ENCODE assay signal across 19 cellular contexts in the genomic region with DNA sequence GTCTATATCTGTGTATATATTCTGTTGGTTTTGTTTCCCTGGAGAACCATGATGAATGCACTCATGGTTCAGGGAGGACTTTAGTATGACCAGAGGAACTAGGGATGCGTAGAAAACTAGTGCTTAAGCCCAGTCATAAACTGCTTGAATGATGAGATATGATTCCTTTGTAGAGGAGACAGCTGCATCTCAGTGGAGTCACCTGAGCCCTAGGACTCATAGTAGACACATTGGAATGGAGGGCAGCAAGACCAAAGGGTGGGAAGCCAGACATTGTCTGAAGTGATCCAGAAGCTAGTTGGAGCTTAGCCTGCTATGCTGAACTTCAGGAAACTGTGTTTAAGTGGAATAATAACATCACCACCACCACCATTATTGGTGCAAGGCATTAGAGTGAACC.
"Had no signal": no experiment of that assay in that cellular context is flagged by ENCODE, and none has a peak within 500 bp of the region (broad histone marks: within the 10 kb centered on the region; RNA-seq: fewer than 3 reads in every experiment).

No MANE protein-coding gene starts in this region.

- H3K4me3 Mint-ChIP-seq: activated CD4-positive, alpha-beta T cell treated with anti-CD3 and anti-CD28 coated beads, Interleukin-2, amount 10 ng/mL, durations not matched to agents 24 days and 14 days; activated CD8-positive, alpha-beta T cell treated with anti-CD3 and anti-CD28 coated beads, Interleukin-2, amount 10 ng/mL, durations not matched to agents 7 days and 5 days; activated T-cell treated with anti-CD3 and anti-CD28 coated beads, Interleukin-2, amount 50 U/mL, for 72 hours; central memory CD8-positive, alpha-beta T cell; neural progenitor cell; stimulated activated effector memory CD8-positive, alpha-beta T cell treated with anti-CD3 and anti-CD28 coated beads, Interleukin-12 subunit alpha, Interleukin-12 subunit beta, amount 100 ng/mL, for 72 hours; T-helper 1 cell treated with Interleukin-12 subunit alpha and Interleukin-12 subunit beta and Interleukin-4 antibody, amounts not matched to agents 30 μg/mL and 1 μg/mL, for 36 hours had no signal

- H3K9me3 Mint-ChIP-seq: activated naive CD4-positive, alpha-beta T cell treated with anti-CD3 and anti-CD28 coated beads, Interleukin-2, amount 50 U/mL, for 72 hours; activated T-cell treated with anti-CD3 and anti-CD28 coated beads, Interleukin-2, amount 50 U/mL, for 72 hours; central memory CD8-positive, alpha-beta T cell; neural progenitor cell; stimulated activated effector memory CD8-positive, alpha-beta T cell treated with anti-CD3 and anti-CD28 coated beads, Interleukin-12 subunit alpha, Interleukin-12 subunit beta, amount 100 ng/mL, for 72 hours; T-helper 1 cell treated with Interleukin-12 subunit alpha and Interleukin-12 subunit beta and Interleukin-4 antibody, amounts not matched to agents 30 μg/mL and 1 μg/mL, for 36 hours had no signal

- H3K9me3 ChIP-seq: body of pancreas, sigmoid colon, tibial artery had no signal

- H3K4me1 Mint-ChIP-seq: activated CD4-positive, alpha-beta T cell treated with anti-CD3 and anti-CD28 coated beads, Interleukin-2, amount 10 ng/mL, durations not matched to agents 24 days and 14 days; central memory CD8-positive, alpha-beta T cell; stimulated activated effector memory CD8-positive, alpha-beta T cell treated with anti-CD3 and anti-CD28 coated beads, Interleukin-12 subunit alpha, Interleukin-12 subunit beta, amount 100 ng/mL, for 72 hours had no signal

- H3K27ac ChIP-seq: body of pancreas, foreskin keratinocyte, neural progenitor cell had no signal

- H3K36me3 Mint-ChIP-seq: activated naive CD4-positive, alpha-beta T cell treated with anti-CD3 and anti-CD28 coated beads, Interleukin-2, amount 50 U/mL, for 72 hours; stimulated activated effector memory CD8-positive, alpha-beta T cell treated with anti-CD3 and anti-CD28 coated beads, Interleukin-12 subunit alpha, Interleukin-12 subunit beta, amount 100 ng/mL, for 72 hours had no signal

- H3K36me3 ChIP-seq: neural progenitor cell, sigmoid colon, tibial artery had no signal

- H3K4me1 ChIP-seq: foreskin keratinocyte had no signal

- H3K4me2 ChIP-seq: neural progenitor cell had no signal

- H3K4me3 ChIP-seq: body of pancreas, coronary artery, neural progenitor cell, sigmoid colon, tibial artery had no signal

- DNase-seq: activated CD4-positive, alpha-beta T cell treated with anti-CD3 and anti-CD28 coated beads, Interleukin-2, amount 10 ng/mL, durations not matched to agents 24 days and 14 days; activated CD8-positive, alpha-beta memory T cell treated with anti-CD3 and anti-CD28 coated beads, Interleukin-2, amount 50 U/mL, for 4 hours; activated CD8-positive, alpha-beta T cell treated with anti-CD3 and anti-CD28 coated beads, Interleukin-2, amount 10 ng/mL, durations not matched to agents 7 days and 5 days; activated gamma-delta T cell; activated T-cell treated with anti-CD3 and anti-CD28 coated beads, Interleukin-2, amount 50 U/mL, for 72 hours; amygdala; body of pancreas; foreskin keratinocyte; head of caudate nucleus; left colon; mesendoderm; sigmoid colon; tibial artery had no signal

- H3K27me3 ChIP-seq: body of pancreas, neural progenitor cell, sigmoid colon, tibial artery had no signal

- ATAC-seq: activated CD8-positive, alpha-beta T cell treated with anti-CD3 and anti-CD28 coated beads, Interleukin-2, amount 10 ng/mL, durations not matched to agents 7 days and 5 days; activated naive CD4-positive, alpha-beta T cell treated with anti-CD3 and anti-CD28 coated beads, Interleukin-2, amount 50 U/mL, for 72 hours; activated T-cell treated with anti-CD3 and anti-CD28 coated beads, Interleukin-2, amount 50 U/mL, for 72 hours; body of pancreas; foreskin keratinocyte; left colon; stimulated activated effector memory CD8-positive, alpha-beta T cell treated with anti-CD3 and anti-CD28 coated beads, Interleukin-12 subunit alpha, Interleukin-12 subunit beta, amount 100 ng/mL, for 72 hours had no signal

- H3K27ac Mint-ChIP-seq: activated CD4-positive, alpha-beta T cell treated with anti-CD3 and anti-CD28 coated beads, Interleukin-2, amount 10 ng/mL, durations not matched to agents 24 days and 14 days; activated CD8-positive, alpha-beta T cell treated with anti-CD3 and anti-CD28 coated beads, Interleukin-2, amount 10 ng/mL, durations not matched to agents 7 days and 5 days; activated T-cell treated with anti-CD3 and anti-CD28 coated beads, Interleukin-2, amount 50 U/mL, for 72 hours; neural progenitor cell; stimulated activated effector memory CD8-positive, alpha-beta T cell treated with anti-CD3 and anti-CD28 coated beads, Interleukin-12 subunit alpha, Interleukin-12 subunit beta, amount 100 ng/mL, for 72 hours; T-helper 1 cell treated with Interleukin-12 subunit alpha and Interleukin-12 subunit beta and Interleukin-4 antibody, amounts not matched to agents 30 μg/mL and 1 μg/mL, for 36 hours had no signal

- H3K9ac ChIP-seq: neural progenitor cell had no signal

- H2AFZ ChIP-seq: neural progenitor cell had no signal
